Comparison of ENCODE assay signal across 9 cellular contexts in genomic region chr1:109395602-109396512, GRCh38.
DNase-seq lines count a peak whose midpoint lies in the region; ATAC-seq lines count a peak whose summit lies in the region.
"Had no signal": no experiment of that assay in that cellular context is flagged by ENCODE, and none has a peak within 500 bp of the region (broad histone marks: within the 10 kb centered on the region; RNA-seq: fewer than 3 reads in every experiment).

No MANE protein-coding gene starts in this region.

- peak; percentile 47 for DNase-seq in ACHN
- DNase-seq in KBM-7 = peak; percentile 42
- no peak for DNase-seq in caudate nucleus (lab: John Stamatoyannopoulos, UW)
- DNase-seq in NCI-H1930 (lab: John Stamatoyannopoulos, UW) = no peak
- DNase-seq in NCI-H1092 treated with DMSO at 0.1 percent for 48 hours (lab: John Stamatoyannopoulos, UW) = no peak
- DNase-seq in germinal center (ENCODE audit: low spot score) = no peak

- in situ Hi-C loops in ACHN (cut with HindIII; ENCODE audit: low pct_ligation_motif_present, low pct_unique_long_range_greater_than_20kb, low sequenced_read_pairs) (no loop called here), KBM-7 (cut with MboI; ENCODE audit: low pct_unique_long_range_greater_than_20kb, low sequenced_read_pairs) (no loop called here)

- peak overlapping the region; percentile 28 for H3K9ac ChIP-seq in muscle layer of colon (ENCODE audit: low read length)

- H3K4me3 ChIP-seq in muscle layer of colon (ENCODE audit: low read depth in 1 of 2, low read length in 2 of 2) = peak overlapping the region in 1 of 2 donors; percentile 64

- no peak for ATAC-seq in GM21529 (IDR thresholded peaks at IDR 0.05; ENCODE audit: unreplicated experiment)

- no peaks in the 10 kb centered on the region for H3K9me3 ChIP-seq in muscle layer of colon (ENCODE audit: low read length)

- H3K27me3 ChIP-seq in muscle layer of colon (ENCODE audit: control insufficient read depth in 1 of 2, insufficient read depth in 2 of 2, low read length in 2 of 2) = no peaks in the 10 kb centered on the region

- H3K27ac ChIP-seq in caudate nucleus (ENCODE audit: low read depth, low read length) (peak overlapping the region; percentile 91), muscle layer of colon (ENCODE audit: low read depth, low read length) (peak overlapping the region; percentile 78)
- H3K27ac ChIP-seq: epithelial cell of prostate had no signal

- H3K36me3 ChIP-seq in muscle layer of colon (ENCODE audit: insufficient read depth, low read length) = peaks cover 2% of the 10 kb centered on the region

- peaks cover 54% of the 10 kb centered on the region for H3K4me1 ChIP-seq in muscle layer of colon (ENCODE audit: insufficient read depth, low read length)

Comparison
In these comparisons a context has a peak if more than half of its experiments do, and no peak if none do; other contexts are left out.
1. DNase-seq: peak in ACHN (single experiment) and KBM-7 (single experiment); none in caudate nucleus (0 of 61), NCI-H1930 (0 of 2), NCI-H1092 treated with DMSO at 0.1 percent for 48 hours (single experiment) and germinal center (single experiment).